Comparison of ENCODE assay signal across 10 cellular contexts in the genomic region with DNA sequence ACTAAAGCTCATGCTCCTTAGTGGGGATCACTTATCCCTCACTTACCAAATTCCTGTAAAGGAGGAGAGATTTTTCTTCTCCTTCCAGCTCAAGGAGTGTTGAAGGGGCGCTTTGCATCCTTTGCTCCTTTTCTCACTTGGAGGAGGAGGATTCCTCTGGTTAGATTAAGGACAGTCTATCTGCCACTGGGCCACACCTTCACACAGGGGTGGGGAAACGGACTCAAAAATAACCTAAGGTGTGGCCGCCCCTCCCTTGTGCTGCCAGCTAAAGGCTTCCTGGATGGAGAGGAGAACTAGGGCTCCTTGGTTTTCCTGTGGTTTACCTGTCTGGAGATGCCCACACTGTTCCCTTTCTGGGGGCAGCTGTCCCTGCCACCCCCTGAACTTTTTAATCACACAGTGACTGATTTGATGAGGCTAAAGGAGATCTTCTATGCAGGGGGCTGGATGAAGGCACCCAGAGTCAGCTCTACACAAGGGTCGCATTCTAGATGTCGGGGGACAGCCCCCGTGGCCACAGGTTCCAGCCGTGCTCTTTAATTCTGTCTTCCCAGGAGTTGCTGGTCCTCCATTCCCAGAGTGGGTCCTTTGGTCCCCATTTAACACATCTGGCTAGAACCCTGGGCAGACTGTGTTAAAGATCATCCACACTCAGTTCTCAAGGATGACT. TPM values are rescaled to one million over a fixed set of nuclear protein-coding genes. Genes with fewer than 3 reads are reported as not detected.
DNase-seq lines count a peak whose midpoint lies in the region; ATAC-seq, FAIRE-seq and TF ChIP-seq lines count a peak whose summit lies in the region.
"Had no signal": no experiment of that assay in that cellular context is flagged by ENCODE, and none has a peak within 500 bp of the region (broad histone marks: within the 10 kb centered on the region; RNA-seq: fewer than 3 reads in every experiment).

No MANE protein-coding gene starts in this region.

- no peaks in the 10 kb centered on the region for H3K27me3 ChIP-seq in thoracic aorta (replicated peaks; ENCODE audit: insufficient read depth)

- H3K36me3 ChIP-seq in OCI-LY7 (ENCODE audit: insufficient read depth, low read length) (peaks cover 13% of the 10 kb centered on the region; the same call in 1 of the 2 replicates), kidney (ENCODE audit: control insufficient read depth in 1 of 2, insufficient read depth in 2 of 2, low read length in 2 of 2) (no peaks in the 10 kb centered on the region), thoracic aorta (no peaks in the 10 kb centered on the region)

- no peak for FAIRE-seq in kidney (lab: Jason Lieb, UNC)

- H3K4me3 Mint-ChIP-seq in activated T-cell treated with anti-CD3 and anti-CD28 coated beads, Interleukin-2, amount 50 U/mL, for 24 hours: peak overlapping the region; percentile 63
- H3K4me3 Mint-ChIP-seq in WTC11: no peak overlapping the region

- no peaks in the 10 kb centered on the region for H3K9me3 Mint-ChIP-seq in activated T-cell treated with anti-CD3 and anti-CD28 coated beads, Interleukin-2, amount 50 U/mL, for 24 hours
- peaks cover 12% of the 10 kb centered on the region for H3K9me3 Mint-ChIP-seq in WTC11

- peaks cover 54% of the 10 kb centered on the region for H3K4me1 Mint-ChIP-seq in activated T-cell treated with anti-CD3 and anti-CD28 coated beads, Interleukin-2, amount 50 U/mL, for 24 hours (ENCODE audit: low read depth)
- H3K4me1 Mint-ChIP-seq in WTC11: peaks cover 46% of the 10 kb centered on the region

- intact Hi-C loops in OCI-LY7 (cut with micrococcal nuclease; ENCODE audit: unreplicated experiment) (loop anchor here (1.0 kb wide), 3 partner anchors 14 to 27 kb away; a partner anchor contains a TSS), kidney (cut with DNase I) (no loop called here)

- H3K27ac Mint-ChIP-seq in activated T-cell treated with anti-CD3 and anti-CD28 coated beads, Interleukin-2, amount 50 U/mL, for 24 hours: peak overlapping the region; percentile 90
- H3K27ac Mint-ChIP-seq in WTC11: no peak overlapping the region

- ATAC-seq in thoracic aorta (ENCODE audit: insufficient number of reproducible peaks, low FRiP score, low read depth) (no peak), GM19351 (IDR thresholded peaks at IDR 0.05; ENCODE audit: unreplicated experiment) (no peak), WTC11 (no peak)

- no peaks in the 10 kb centered on the region; the same call in 1 of the 2 replicates for H3K79me2 ChIP-seq in OCI-LY7 (ENCODE audit: insufficient read depth, low read depth, low read length)

- H3K27ac ChIP-seq in OCI-LY7 (ENCODE audit: low read depth, low read length, poor library complexity, severe bottlenecking): peak overlapping the region; percentile 80
- peak overlapping the region; percentile 61 to 71 for H3K27ac ChIP-seq in kidney (ENCODE audit: low read depth in 2 of 2, low read length in 2 of 2)
- peak overlapping the region; percentile 53 to 75 for H3K27ac ChIP-seq in thoracic aorta
- H3K27ac ChIP-seq: PC-9 had no signal

- no peaks in the 10 kb centered on the region for H3K9me3 ChIP-seq in OCI-LY7 (ENCODE audit: low read length)
- no peaks in the 10 kb centered on the region for H3K9me3 ChIP-seq in kidney (ENCODE audit: control insufficient read depth in 1 of 2, low read length in 2 of 2)
- H3K9me3 ChIP-seq in thoracic aorta: no peaks in the 10 kb centered on the region

- TF ChIP-seq CTCF in OCI-LY7 (conservative IDR thresholded peaks at IDR 0.05; ENCODE audit: low read length) (no peak), kidney (IDR thresholded peaks at IDR 0.05; ENCODE audit: borderline replicate concordance, extremely low read depth, insufficient read depth) (no peak), thoracic aorta (IDR thresholded peaks at IDR 0.05) (no peak), WTC11 (IDR thresholded peaks at IDR 0.05) (no peak)

- H3K4me1 ChIP-seq in OCI-LY7 (ENCODE audit: insufficient read depth, low read length, poor library complexity, severe bottlenecking) (peaks cover 34% of the 10 kb centered on the region), kidney (ENCODE audit: control insufficient read depth in 1 of 2, insufficient read depth in 1 of 2, low read depth in 1 of 2, low read length in 2 of 2) (peaks cover 34 to 52% of the 10 kb centered on the region in 2 donors), thoracic aorta (ENCODE audit: control insufficient read depth in 1 of 2, low read depth in 2 of 2) (peaks cover 23 to 53% of the 10 kb centered on the region in 2 donors)

- peak overlapping the region; percentile 73; the same call in 1 of the 2 replicates for H2AFZ ChIP-seq in OCI-LY7 (ENCODE audit: low read length)
- H2AFZ ChIP-seq: PC-9 had no signal

- no TSS peak for BruUV-seq in OCI-LY7 (replicated peaks; lab: Mats Ljungman, UMichigan)

- H3K4me3 ChIP-seq in OCI-LY7 (ENCODE audit: low read depth, low read length, poor library complexity, severe bottlenecking) (peak overlapping the region; percentile 53), kidney (ENCODE audit: low read length in 2 of 2) (no peak overlapping the region), thoracic aorta (peak overlapping the region; percentile 40)
- H3K4me3 ChIP-seq: PC-9 had no signal

- no peak for DNase-seq in activated T-cell treated with anti-CD3 and anti-CD28 coated beads, Interleukin-2, amount 50 U/mL, for 24 hours
- no peak for DNase-seq in activated T-cell treated with anti-CD3 and anti-CD28 coated beads, Interleukin-2, amount 50 U/mL, for 48 hours
- DNase-seq in OCI-LY7 (ENCODE audit: low spot score) (no peak), kidney (no peak), thoracic aorta (ENCODE audit: low spot score) (no peak), WTC11 (ENCODE audit: low spot score) (no peak)
- no peak for DNase-seq in stimulated activated naive CD4-positive, alpha-beta T cell treated with Interleukin-2 at 50 U/mL for 16 hours (lab: John Stamatoyannopoulos, UW)
- DNase-seq: activated gamma-delta T cell, PC-9 had no signal

- CTCF ChIA-PET in OCI-LY7 (lab: Charles Lee; ENCODE audit: unreplicated experiment) (interaction anchor here (0.7 to 1.9 kb wide), 5 partner anchors 11 to 27 kb away, joined by 3 to 9 read pairs (median 5); a partner anchor contains a TSS), WTC11 (lab: Charles Lee) (interaction anchor here (0.8 to 3.2 kb wide), 2 partner anchors 27 to 46 kb away, joined by 3 to 11 read pairs; no protein-coding TSS in a partner anchor)

- no peak overlapping the region for H3K9ac ChIP-seq in kidney (ENCODE audit: low read length in 2 of 2)

- no peaks in the 10 kb centered on the region for H3K27me3 Mint-ChIP-seq in activated T-cell treated with anti-CD3 and anti-CD28 coated beads, Interleukin-2, amount 50 U/mL, for 24 hours
- H3K27me3 Mint-ChIP-seq in WTC11 (ENCODE audit: low read depth): no peaks in the 10 kb centered on the region

- H3K36me3 Mint-ChIP-seq in activated T-cell treated with anti-CD3 and anti-CD28 coated beads, Interleukin-2, amount 50 U/mL, for 24 hours (ENCODE audit: low read depth): peaks cover 10% of the 10 kb centered on the region
- H3K36me3 Mint-ChIP-seq in WTC11: no peaks in the 10 kb centered on the region

- H4K20me1 ChIP-seq in OCI-LY7 (ENCODE audit: insufficient read depth, low read length): no peaks in the 10 kb centered on the region

- H3K4me2 ChIP-seq in OCI-LY7 (ENCODE audit: low read length): peak overlapping the region; percentile 85
- H3K4me2 ChIP-seq: PC-9 had no signal

- no peaks in the 10 kb centered on the region for H3K9me2 ChIP-seq in OCI-LY7 (ENCODE audit: insufficient read depth, low read length)

- POLR2A ChIA-PET in OCI-LY7 (lab: Charles Lee): interaction anchor here (0.6 to 5.0 kb wide), 19 partner anchors 8 to 859 kb away, joined by 3 to 150 read pairs (median 4); a partner anchor contains a TSS
- POLR2A ChIA-PET in WTC11 (lab: Charles Lee): interaction anchor here (0.6 kb wide), 1 partner anchor 52 kb away, joined by 3 read pairs; no protein-coding TSS in a partner anchor

TF ChIP-seq in WTC11, 78 proteins besides CTCF, POLR2A, EP300 and RAD21:
- no peak for TF ChIP-seq ZNF396 (CRISPR knock-in tag; IDR thresholded peaks at IDR 0.05; ENCODE audit: borderline replicate concordance)
- TF ChIP-seq, protein P1, sequence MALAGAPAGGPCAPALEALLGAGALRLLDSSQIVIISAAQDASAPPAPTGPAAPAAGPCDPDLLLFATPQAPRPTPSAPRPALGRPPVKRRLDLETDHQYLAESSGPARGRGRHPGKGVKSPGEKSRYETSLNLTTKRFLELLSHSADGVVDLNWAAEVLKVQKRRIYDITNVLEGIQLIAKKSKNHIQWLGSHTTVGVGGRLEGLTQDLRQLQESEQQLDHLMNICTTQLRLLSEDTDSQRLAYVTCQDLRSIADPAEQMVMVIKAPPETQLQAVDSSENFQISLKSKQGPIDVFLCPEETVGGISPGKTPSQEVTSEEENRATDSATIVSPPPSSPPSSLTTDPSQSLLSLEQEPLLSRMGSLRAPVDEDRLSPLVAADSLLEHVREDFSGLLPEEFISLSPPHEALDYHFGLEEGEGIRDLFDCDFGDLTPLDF (CRISPR knock-in tag; IDR thresholded peaks at IDR 0.05): no peak
- TF ChIP-seq RELA (CRISPR knock-in tag; IDR thresholded peaks at IDR 0.05; ENCODE audit: borderline replicate concordance): no peak
- TF ChIP-seq SOX15 (CRISPR knock-in tag; IDR thresholded peaks at IDR 0.05): no peak
- no peak for TF ChIP-seq FOXK1 (CRISPR knock-in tag; IDR thresholded peaks at IDR 0.05)
- no peak for TF ChIP-seq ZNF121 (CRISPR knock-in tag; IDR thresholded peaks at IDR 0.05)
- TF ChIP-seq, protein P2, sequence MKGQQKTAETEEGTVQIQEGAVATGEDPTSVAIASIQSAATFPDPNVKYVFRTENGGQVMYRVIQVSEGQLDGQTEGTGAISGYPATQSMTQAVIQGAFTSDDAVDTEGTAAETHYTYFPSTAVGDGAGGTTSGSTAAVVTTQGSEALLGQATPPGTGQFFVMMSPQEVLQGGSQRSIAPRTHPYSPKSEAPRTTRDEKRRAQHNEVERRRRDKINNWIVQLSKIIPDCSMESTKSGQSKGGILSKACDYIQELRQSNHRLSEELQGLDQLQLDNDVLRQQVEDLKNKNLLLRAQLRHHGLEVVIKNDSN (CRISPR knock-in tag; IDR thresholded peaks at IDR 0.05): no peak
- TF ChIP-seq, protein P3, sequence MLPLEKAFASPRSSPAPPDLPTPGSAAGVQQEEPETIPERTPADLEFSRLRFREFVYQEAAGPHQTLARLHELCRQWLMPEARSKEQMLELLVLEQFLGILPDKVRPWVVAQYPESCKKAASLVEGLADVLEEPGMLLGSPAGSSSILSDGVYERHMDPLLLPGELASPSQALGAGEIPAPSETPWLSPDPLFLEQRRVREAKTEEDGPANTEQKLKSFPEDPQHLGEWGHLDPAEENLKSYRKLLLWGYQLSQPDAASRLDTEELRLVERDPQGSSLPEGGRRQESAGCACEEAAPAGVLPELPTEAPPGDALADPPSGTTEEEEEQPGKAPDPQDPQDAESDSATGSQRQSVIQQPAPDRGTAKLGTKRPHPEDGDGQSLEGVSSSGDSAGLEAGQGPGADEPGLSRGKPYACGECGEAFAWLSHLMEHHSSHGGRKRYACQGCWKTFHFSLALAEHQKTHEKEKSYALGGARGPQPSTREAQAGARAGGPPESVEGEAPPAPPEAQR (CRISPR knock-in tag; IDR thresholded peaks at IDR 0.05): no peak

RNA-seq across cellular contexts. Expression of a gene that starts 14.4 kb away (rescaled TPM):
- 26.7 and 80.5 TPM in 2 replicates for total RNA-seq in OCI-LY7 (2014; rRNA removed; shearing (Covaris generic))
- 49.3 and 52.9 TPM in 2 replicates for total RNA-seq in OCI-LY7 (2022)
- 57.4 TPM for total RNA-seq in kidney
- polyA plus RNA-seq in kidney (ENCODE audit: insufficient read depth, low read depth, low replicate concordance): 324 TPM
- total RNA-seq in thoracic aorta: 100 to 1,000 TPM in 1 of 2 donors, 10 to 100 TPM in 1; 29.2 to 148 TPM
- total RNA-seq in WTC11 (2021): 15.9 to 21.0 TPM (median 19.2 TPM) in 3 replicates

Comparison
In these comparisons a context has a peak if more than half of its experiments do, and no peak if none do; other contexts are left out.
1. H3K4me3 ChIP-seq: peak in OCI-LY7 (single experiment) and thoracic aorta (single experiment); none in kidney (0 of 2).
2. Peak in every context shown above with its lines, with median percentiles within 50 percentile points of each other: H3K27ac ChIP-seq.